8 cellular contexts compared by ENCODE assay signal in the genomic region with DNA sequence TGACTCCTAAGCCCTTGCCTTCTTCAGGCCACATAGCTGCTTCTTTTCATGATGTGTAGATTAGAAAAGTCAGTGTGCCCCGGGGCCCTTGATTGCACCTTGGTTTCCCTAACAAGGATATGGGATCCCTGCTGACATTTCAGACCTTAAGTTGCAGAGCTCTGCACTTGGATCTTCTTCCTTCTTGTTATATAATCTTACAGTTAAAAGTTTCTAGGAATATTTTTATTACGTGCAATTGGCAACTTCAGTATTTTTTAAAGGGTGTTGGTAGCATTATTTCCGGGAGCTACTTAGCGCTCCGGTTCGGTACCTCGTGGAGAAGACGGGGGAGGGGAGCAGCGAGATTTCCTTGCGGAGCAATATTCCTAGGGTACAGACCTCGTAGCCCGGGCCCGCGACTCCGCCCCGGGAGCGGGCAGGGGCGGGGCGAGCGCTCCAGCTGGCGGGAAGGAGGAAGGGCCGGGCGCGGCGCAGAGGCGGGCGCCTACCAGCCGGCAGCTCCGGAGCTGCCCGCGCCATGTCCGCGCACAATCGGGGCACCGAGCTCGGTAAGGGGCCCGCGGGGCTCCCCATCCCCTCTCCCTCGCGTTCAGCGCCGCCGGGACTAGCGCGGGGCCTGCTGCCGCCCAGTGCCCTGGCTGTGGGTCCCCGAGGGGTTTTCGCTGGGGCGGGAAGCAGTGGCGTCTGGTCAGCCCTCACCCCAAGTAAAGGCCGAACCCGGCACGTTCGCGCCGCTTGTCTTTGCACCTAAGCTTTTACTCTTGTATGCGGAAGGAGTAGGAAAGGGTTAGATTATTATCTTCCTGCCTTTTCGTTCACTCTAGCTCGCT. TPM values are rescaled to one million over a fixed set of nuclear protein-coding genes. Genes with fewer than 3 reads are reported as not detected.
DNase-seq lines count a peak whose midpoint lies in the region; ATAC-seq lines count a peak whose summit lies in the region.

A gene (plus strand): TSS at position 469 of the 833 bp plus-strand sequence. CDS start 52 bp downstream, at position 521.

- ATAC-seq in GM18868 (IDR thresholded peaks at IDR 0.05; ENCODE audit: unreplicated experiment) (peak; percentile 94), HG03103 (IDR thresholded peaks at IDR 0.05; ENCODE audit: low read depth, unreplicated experiment) (peak; percentile 92)

- DNase-seq in AG08396 (ENCODE audit: low spot score) (peak; percentile 90), NCI-H2196 (lab: John Stamatoyannopoulos, UW; ENCODE audit: unreplicated experiment) (peak; percentile 70), cerebellum (ENCODE audit: low spot score) (peak; percentile 77), kidney glomerular epithelial cell (lab: John Stamatoyannopoulos, UW) (peak; percentile 66)
- peak; percentile 71 for DNase-seq in activated CD4-positive, CD25-positive, alpha-beta regulatory T cell treated with anti-CD3 and anti-CD28 coated beads, Interleukin-2, amount 50 U/mL, for 72 hours
- peak; percentile 3 to 25 for DNase-seq in stimulated activated CD4-positive, alpha-beta T cell treated with anti-CD3 and anti-CD28 coated beads, Interleukin-1b, Interleukin-23, amount 100 ng/mL, for 1 hour (ENCODE audit: low read depth in 2 of 2)

RNA-seq across cellular contexts. Expression of the gene that starts here (rescaled TPM):
- 18.1 TPM for total RNA-seq in cerebellum

Comparison
In these comparisons a context has a peak if more than half of its experiments do, and no peak if none do; other contexts are left out.
1. Peak in every context shown above with its lines: DNase-seq and ATAC-seq.
2. DNase-seq: peak in every context shown above with its lines; median percentile 90 in AG08396; 77 in cerebellum; 71 in activated CD4-positive, CD25-positive, alpha-beta regulatory T cell treated with anti-CD3 and anti-CD28 coated beads, Interleukin-2, amount 50 U/mL, for 72 hours; 70 in NCI-H2196; 66 in kidney glomerular epithelial cell; 14 in stimulated activated CD4-positive, alpha-beta T cell treated with anti-CD3 and anti-CD28 coated beads, Interleukin-1b, Interleukin-23, amount 100 ng/mL, for 1 hour.